In the genomic region with DNA sequence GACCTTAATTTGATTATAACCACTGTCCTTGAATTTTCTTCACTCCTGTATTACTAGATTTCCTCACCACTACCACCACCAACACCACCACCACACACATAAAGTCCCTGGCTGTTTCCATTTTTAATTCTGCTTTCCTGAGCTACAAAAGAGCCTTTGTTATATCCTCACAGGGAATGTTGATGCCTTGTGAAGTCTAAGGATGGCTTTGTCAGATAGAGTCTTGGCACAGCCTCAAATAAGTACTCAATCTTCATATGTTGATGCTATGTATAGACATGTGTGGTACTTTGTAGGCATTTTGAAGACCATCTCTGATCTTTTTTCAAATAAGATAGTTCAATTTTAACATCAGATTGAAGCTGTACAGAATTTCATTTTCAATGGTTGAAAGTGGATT, we compare ENCODE assay signal across 26 cellular contexts.
"Had no signal": no experiment of that assay in that cellular context is flagged by ENCODE, and none has a peak within 500 bp of the region (broad histone marks: within the 10 kb centered on the region; RNA-seq: fewer than 3 reads in every experiment).

No MANE protein-coding gene starts in this region.

- H3K4me3 ChIP-seq: coronary artery, dorsolateral prefrontal cortex, gastrocnemius medialis, heart right ventricle had no signal

- H3K27me3 Mint-ChIP-seq: activated CD4-positive, alpha-beta memory T cell treated with anti-CD3 and anti-CD28 coated beads, Interleukin-2, amount 10 ng/mL, durations not matched to agents 7 days and 5 days; activated CD4-positive, alpha-beta T cell treated with anti-CD3 and anti-CD28 coated beads, Interleukin-2, amount 10 ng/mL, durations not matched to agents 7 days and 5 days; activated naive CD8-positive, alpha-beta T cell; activated T-helper 17 cell treated with anti-CD3 and anti-CD28 coated beads, Interleukin-2, amount 50 U/mL, for 72 hours; central memory CD8-positive, alpha-beta T cell; dendritic cell treated with granulocyte-macrophage colony-stimulating factor and Interleukin-4, amounts not matched to agents 40 ng/mL and 50 ng/mL, for 4 days; T-helper 17 cell had no signal

- H3K4me1 ChIP-seq: gastrocnemius medialis, heart right ventricle had no signal

- H3K4me3 Mint-ChIP-seq: activated CD4-positive, alpha-beta memory T cell treated with anti-CD3 and anti-CD28 coated beads, Interleukin-2, amount 10 ng/mL, durations not matched to agents 7 days and 5 days; activated CD4-positive, alpha-beta T cell treated with anti-CD3 and anti-CD28 coated beads, Interleukin-2, amount 10 ng/mL, durations not matched to agents 7 days and 5 days; activated naive CD8-positive, alpha-beta T cell; activated T-cell treated with anti-CD3 and anti-CD28 coated beads, Interleukin-2, amount 50 U/mL, for 4 hours; activated T-helper 17 cell treated with anti-CD3 and anti-CD28 coated beads, Interleukin-2, amount 50 U/mL, for 72 hours; central memory CD8-positive, alpha-beta T cell; dendritic cell treated with granulocyte-macrophage colony-stimulating factor and Interleukin-4, amounts not matched to agents 40 ng/mL and 50 ng/mL, for 4 days; endodermal cell; T-helper 17 cell had no signal

- H3K36me3 Mint-ChIP-seq: activated naive CD8-positive, alpha-beta T cell had no signal

- H3K27ac Mint-ChIP-seq: activated CD4-positive, alpha-beta memory T cell treated with anti-CD3 and anti-CD28 coated beads, Interleukin-2, amount 10 ng/mL, durations not matched to agents 7 days and 5 days; activated CD4-positive, alpha-beta T cell treated with anti-CD3 and anti-CD28 coated beads, Interleukin-2, amount 10 ng/mL, durations not matched to agents 7 days and 5 days; activated naive CD8-positive, alpha-beta T cell; activated T-helper 17 cell treated with anti-CD3 and anti-CD28 coated beads, Interleukin-2, amount 50 U/mL, for 72 hours; dendritic cell treated with granulocyte-macrophage colony-stimulating factor and Interleukin-4, amounts not matched to agents 40 ng/mL and 50 ng/mL, for 4 days; endodermal cell; T-helper 17 cell had no signal

- H3K36me3 ChIP-seq: brain microvascular endothelial cell, gastrocnemius medialis, heart right ventricle had no signal

- H3K9me3 ChIP-seq: gastrocnemius medialis had no signal

- H3K27ac ChIP-seq: brain microvascular endothelial cell, coronary artery, dorsolateral prefrontal cortex, gastrocnemius medialis, heart right ventricle had no signal

- DNase-seq: activated CD4-positive, alpha-beta memory T cell treated with anti-CD3 and anti-CD28 coated beads, Interleukin-2, amount 10 ng/mL, durations not matched to agents 7 days and 5 days; activated CD4-positive, alpha-beta T cell treated with anti-CD3 and anti-CD28 coated beads for 1 hour; activated CD4-positive, alpha-beta T cell treated with anti-CD3 and anti-CD28 coated beads for 4 hours; activated CD4-positive, alpha-beta T cell treated with anti-CD3 and anti-CD28 coated beads, Interleukin-2, amount 10 ng/mL, durations not matched to agents 7 days and 5 days; activated CD4-positive, alpha-beta T cell treated with anti-CD3 and anti-CD28 coated beads, Interleukin-2, amount 50 U/mL, for 4 hours; activated effector memory CD4-positive, alpha-beta T cell treated with Interleukin-2 at 50 U/mL for 16 hours; activated gamma-delta T cell treated with Interleukin-2 at 50 U/mL for 16 hours; activated naive CD4-positive, alpha-beta T cell treated with anti-CD3 and anti-CD28 coated beads, Interleukin-2, amount 50 U/mL, for 16 hours; activated naive CD4-positive, alpha-beta T cell treated with Interleukin-2 at 50 U/mL for 16 hours; activated T-cell treated with anti-CD3 and anti-CD28 coated beads, Interleukin-2, amount 50 U/mL, for 4 hours; amniotic stem cell; brain microvascular endothelial cell; dorsolateral prefrontal cortex; effector memory CD4-positive, alpha-beta T cell; endodermal cell; foreskin fibroblast; gastrocnemius medialis; heart right ventricle; T-helper 1 cell; T-helper 17 cell had no signal

- H3K27me3 ChIP-seq: brain microvascular endothelial cell, gastrocnemius medialis, heart right ventricle had no signal

- ATAC-seq: activated T-cell treated with anti-CD3 and anti-CD28 coated beads, Interleukin-2, amount 50 U/mL, for 4 hours; activated T-helper 17 cell treated with anti-CD3 and anti-CD28 coated beads, Interleukin-2, amount 50 U/mL, for 72 hours; esophagus mucosa; gastrocnemius medialis; heart right ventricle; T-helper 17 cell had no signal

- H3K4me1 Mint-ChIP-seq: activated CD4-positive, alpha-beta memory T cell treated with anti-CD3 and anti-CD28 coated beads, Interleukin-2, amount 10 ng/mL, durations not matched to agents 7 days and 5 days; activated CD4-positive, alpha-beta T cell treated with anti-CD3 and anti-CD28 coated beads, Interleukin-2, amount 10 ng/mL, durations not matched to agents 7 days and 5 days; activated T-helper 17 cell treated with anti-CD3 and anti-CD28 coated beads, Interleukin-2, amount 50 U/mL, for 72 hours; central memory CD8-positive, alpha-beta T cell; T-helper 17 cell had no signal
